In the genomic region with DNA sequence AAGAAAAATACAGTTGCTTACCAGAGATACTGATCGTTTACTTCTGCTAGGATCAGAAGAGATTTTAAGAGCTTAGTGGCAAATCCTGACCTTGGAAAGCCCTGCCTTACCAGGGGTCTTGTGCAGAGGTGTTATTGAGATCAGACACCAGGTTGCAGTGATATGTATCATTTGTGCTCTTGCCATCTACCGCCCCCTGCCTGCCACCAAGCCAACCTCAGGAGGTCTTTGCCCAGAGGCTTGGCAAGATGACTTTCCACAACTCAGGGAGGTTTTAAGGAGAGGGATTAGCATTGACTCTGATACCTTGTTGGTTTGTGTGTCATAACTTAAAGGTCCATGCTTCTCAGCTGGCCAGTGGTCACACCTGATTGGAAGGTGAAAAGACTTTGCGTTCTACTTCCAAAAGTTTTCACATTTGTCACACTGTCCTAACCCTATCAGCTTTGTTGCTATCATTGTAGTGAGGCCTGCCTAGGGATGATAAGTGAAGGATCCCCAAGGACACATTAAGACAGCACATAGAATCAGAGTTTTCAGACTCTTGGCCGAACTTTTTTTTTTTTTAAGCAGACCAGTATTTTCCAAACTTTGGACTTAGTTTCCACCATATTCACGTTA, we compare ENCODE assay signal across 8 cellular contexts. TPM values are rescaled to one million over a fixed set of nuclear protein-coding genes. Genes with fewer than 3 reads are reported as not detected.
A peak's percentile ranks its signal among the peaks of the same experiment; 100 is the strongest.
DNase-seq lines count a peak whose midpoint lies in the region; ATAC-seq and TF ChIP-seq lines count a peak whose summit lies in the region.

No MANE protein-coding gene starts in this region.

- H3K27me3 Mint-ChIP-seq in effector memory CD8-positive, alpha-beta T cell = no peaks in the 10 kb centered on the region
- no peaks in the 10 kb centered on the region for H3K27me3 Mint-ChIP-seq in naive thymus-derived CD8-positive, alpha-beta T cell

- ATAC-seq in effector memory CD8-positive, alpha-beta T cell (replicated peaks) = peak; percentile 93
- ATAC-seq in naive thymus-derived CD8-positive, alpha-beta T cell = peak; percentile 93 to 98

- peak; percentile 56 to 86 (median 63) for TF ChIP-seq CTCF in transverse colon (IDR thresholded peaks at IDR 0.05)

- DNase-seq in ELR (ENCODE audit: low read depth) (peak; percentile 70), GM23248 (peak; percentile 64), NCI-H1092 treated with DMSO at 0.1 percent for 48 hours (lab: John Stamatoyannopoulos, UW) (peak; percentile 17), transverse colon (peak; percentile 79), occipital lobe (lab: John Stamatoyannopoulos, UW) (no peak)
- peak; percentile 54 to 67 for DNase-seq in activated CD4-positive, alpha-beta T cell treated with anti-CD3 and anti-CD28 coated beads, Interleukin-2, amount 50 U/mL, for 4 hours
- peak; percentile 47 to 53 (median 49) for DNase-seq in effector memory CD8-positive, alpha-beta T cell
- DNase-seq in naive thymus-derived CD8-positive, alpha-beta T cell = peak; percentile 40 to 77 (median 55)

- no peak overlapping the region for H3K4me2 ChIP-seq in GM23248 (ENCODE audit: unreplicated experiment)

- H3K9me3 ChIP-seq in GM23248 (ENCODE audit: low read depth) (no peaks in the 10 kb centered on the region), transverse colon (no peaks in the 10 kb centered on the region)

- H3K9me3 Mint-ChIP-seq in effector memory CD8-positive, alpha-beta T cell = no peaks in the 10 kb centered on the region
- H3K9me3 Mint-ChIP-seq in naive thymus-derived CD8-positive, alpha-beta T cell = no peaks in the 10 kb centered on the region

- no peak overlapping the region for H3K9ac ChIP-seq in GM23248

- TF ChIP-seq EP300 in transverse colon (IDR thresholded peaks at IDR 0.05; ENCODE audit: low read depth) = no peak

- no peaks in the 10 kb centered on the region for H4K20me1 ChIP-seq in GM23248 (ENCODE audit: insufficient read depth)

- no peaks in the 10 kb centered on the region for H3K36me3 Mint-ChIP-seq in effector memory CD8-positive, alpha-beta T cell (ENCODE audit: insufficient read depth)
- no peaks in the 10 kb centered on the region for H3K36me3 Mint-ChIP-seq in naive thymus-derived CD8-positive, alpha-beta T cell

- H3K79me2 ChIP-seq in GM23248 (ENCODE audit: insufficient read depth) = no peaks in the 10 kb centered on the region; the same call in 1 of the 2 replicates

- H3K27me3 ChIP-seq in GM23248 (replicated peaks; ENCODE audit: insufficient read depth) (no peaks in the 10 kb centered on the region), transverse colon (no peaks in the 10 kb centered on the region)

- no peaks in the 10 kb centered on the region for H3K9me2 ChIP-seq in GM23248 (ENCODE audit: insufficient read depth)

- in situ Hi-C loops in GM23248 (cut with MboI) = no loop called here
- in situ Hi-C loops in transverse colon (cut with MboI; ENCODE audit: low pct_ligation_motif_present in 1 of 4, low pct_unique_long_range_greater_than_20kb in 1 of 4, low sequenced_read_pairs in 3 of 4) = loop anchor here in 2 of 4 donors (10.0 kb wide), 1 partner anchor 93 kb away; no protein-coding TSS in a partner anchor

- H3K4me1 ChIP-seq in GM23248 (ENCODE audit: insufficient read depth) = peaks cover 19% of the 10 kb centered on the region
- peaks cover 0 to 31% (median 2%) of the 10 kb centered on the region in 4 donors for H3K4me1 ChIP-seq in transverse colon

- TF ChIP-seq POLR2A in transverse colon (IDR thresholded peaks at IDR 0.05) = no peak

- H3K4me3 Mint-ChIP-seq in effector memory CD8-positive, alpha-beta T cell = no peak overlapping the region
- no peak overlapping the region for H3K4me3 Mint-ChIP-seq in naive thymus-derived CD8-positive, alpha-beta T cell

- H3K4me1 Mint-ChIP-seq in effector memory CD8-positive, alpha-beta T cell (ENCODE audit: low read depth in 2 of 2) = peaks cover 9 to 10% of the 10 kb centered on the region in 2 donors
- H3K4me1 Mint-ChIP-seq in naive thymus-derived CD8-positive, alpha-beta T cell = peaks cover 3 to 24% (median 13%) of the 10 kb centered on the region in 4 donors

- H3K4me3 ChIP-seq in GM23248 (no peak overlapping the region), transverse colon (no peak overlapping the region)

- 68 to 69% methylated on average over 5 of the region's 5 CpGs for WGBS in GM23248 (ENCODE audit: low coverage in 1 of 2, low lambda C conversion rate in 2 of 2, missing lambda C conversion rate in 2 of 2), 2 experiments
- 58 to 80% methylated on average over 3 to 5 of the region's 5 CpGs for WGBS in transverse colon (ENCODE audit: low coverage in 1 of 2), 2 donors

- H3K36me3 ChIP-seq in GM23248 (ENCODE audit: low read depth) = no peaks in the 10 kb centered on the region
- H3K36me3 ChIP-seq in transverse colon = no peaks in the 10 kb centered on the region

- no peak overlapping the region for H2AFZ ChIP-seq in GM23248

- intact Hi-C loops in transverse colon (cut with DNase I; ENCODE audit: low total_unique reads) = no loop called here

- peaks cover 17% of the 10 kb centered on the region for H3F3A ChIP-seq in GM23248 (ENCODE audit: insufficient read depth)

- POLR2A ChIA-PET in naive thymus-derived CD8-positive, alpha-beta T cell (lab: Charles Lee) = interaction anchor here (0.7 to 2.7 kb wide), 5 partner anchors 24 to 88 kb away, joined by 3 to 29 read pairs (median 4); no protein-coding TSS in a partner anchor

- H3K27ac Mint-ChIP-seq in effector memory CD8-positive, alpha-beta T cell = peak overlapping the region; percentile 15 to 68
- H3K27ac Mint-ChIP-seq in naive thymus-derived CD8-positive, alpha-beta T cell = peak overlapping the region in 6 of 10 donors; percentile 11 to 46 (median 24)

- H3K27ac ChIP-seq in GM23248 = no peak overlapping the region
- no peak overlapping the region for H3K27ac ChIP-seq in transverse colon

RNA-seq across cellular contexts. Expression of gene MGAT5, which starts 46.2 kb away (rescaled TPM):
- total RNA-seq in GM23248 (2014; rRNA removed; shearing (Covaris generic)) = 15.9 and 23.1 TPM in 2 replicates
- 1.8 and 4.9 TPM in 2 replicates for polyA plus RNA-seq in GM23248 (2016; fragmentation: Nextera tagmentation; extraction: Ambion mirVana)
- 10 to 100 TPM; 54.6 to 61.1 TPM for total RNA-seq in naive thymus-derived CD8-positive, alpha-beta T cell
- 1 to 10 TPM; 3.6 to 5.8 (median 5.6) TPM for polyA plus RNA-seq in naive thymus-derived CD8-positive, alpha-beta T cell
- total RNA-seq in transverse colon (10 to 100 TPM; 23.6 to 67.6 (median 55.2) TPM), occipital lobe (70.3 TPM)
